ENCODE assay signal across 23 cellular contexts in the genomic region with DNA sequence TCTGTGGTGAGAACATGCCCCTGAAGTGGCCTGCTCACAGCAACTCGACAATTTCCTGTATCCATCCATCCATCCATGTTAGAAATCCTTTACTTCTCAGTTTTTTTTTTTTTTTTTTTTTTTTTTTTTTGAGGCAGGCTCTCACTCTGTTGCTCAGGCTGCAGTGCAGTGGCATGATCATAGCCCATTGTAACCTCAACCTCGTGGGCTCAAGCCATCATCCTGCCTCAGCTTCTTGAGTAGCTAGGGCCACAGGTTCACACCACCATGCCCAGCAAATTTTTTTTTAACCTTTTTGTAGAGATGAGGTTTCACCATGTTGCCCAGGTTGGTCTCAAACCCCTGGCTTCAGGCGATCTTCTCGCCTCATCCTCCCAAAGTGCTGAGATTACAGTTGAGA.
"Had no signal": no experiment of that assay in that cellular context is flagged by ENCODE, and none has a peak within 500 bp of the region (broad histone marks: within the 10 kb centered on the region; RNA-seq: fewer than 3 reads in every experiment).

No MANE protein-coding gene starts in this region.

- ATAC-seq: activated CD4-positive, alpha-beta T cell treated with anti-CD3 and anti-CD28 coated beads for 36 hours; gastrocnemius medialis; left ventricle myocardium superior; pancreas; right lobe of liver; stimulated activated naive B cell treated with anti-CD40 and anti-IgM and Interleukin-4, amounts not matched to agents 10 μg/mL and 1 μg/mL and 100 μg/mL, for 72 hours; T-cell; upper lobe of right lung had no signal

- H3K27me3 Mint-ChIP-seq: activated B cell treated with CpG ODN at 0.5 μM for 24 hours; activated CD4-positive, alpha-beta memory T cell treated with anti-CD3 and anti-CD28 coated beads for 36 hours; activated CD4-positive, alpha-beta T cell treated with anti-CD3 and anti-CD28 coated beads for 36 hours; stimulated activated naive B cell treated with anti-CD40 and anti-IgM and Interleukin-4, amounts not matched to agents 10 μg/mL and 1 μg/mL and 100 μg/mL, for 72 hours; T-cell had no signal

- H3K4me3 Mint-ChIP-seq: activated B cell treated with CpG ODN at 0.5 μM for 24 hours; activated CD4-positive, alpha-beta memory T cell treated with anti-CD3 and anti-CD28 coated beads for 36 hours; activated CD4-positive, alpha-beta T cell treated with anti-CD3 and anti-CD28 coated beads for 36 hours; endodermal cell; mesothelial cell of epicardium; nephron; stimulated activated naive B cell treated with anti-CD40 and anti-IgM and Interleukin-4, amounts not matched to agents 10 μg/mL and 1 μg/mL and 100 μg/mL, for 72 hours had no signal

- DNase-seq: activated B cell treated with CpG ODN at 0.5 μM for 24 hours; activated CD4-positive, alpha-beta memory T cell treated with anti-CD3 and anti-CD28 coated beads for 36 hours; activated CD4-positive, alpha-beta T cell treated with anti-CD3 and anti-CD28 coated beads for 36 hours; activated T-cell treated with anti-CD3 and anti-CD28 coated beads, Interleukin-2, amount 50 U/mL, for 1 hour; amniotic stem cell; colonic mucosa; endodermal cell; esophagus squamous epithelium; gastrocnemius medialis; hippocampal formation; left ventricle myocardium superior; mammary epithelial cell; pancreas; right lobe of liver; stimulated activated CD4-positive, alpha-beta T cell treated with anti-CD3 and anti-CD28 coated beads, Interleukin-15, amount 100 ng/mL, for 24 hours; stimulated activated naive B cell treated with anti-CD40 and anti-IgM and Interleukin-4, amounts not matched to agents 10 μg/mL and 1 μg/mL and 100 μg/mL, for 72 hours; T-cell; thyroid gland; upper lobe of right lung had no signal

- H3K9me3 Mint-ChIP-seq: activated B cell treated with CpG ODN at 0.5 μM for 24 hours; activated CD4-positive, alpha-beta memory T cell treated with anti-CD3 and anti-CD28 coated beads for 36 hours; activated naive CD4-positive, alpha-beta T cell treated with anti-CD3 and anti-CD28 coated beads, Interleukin-2, amount 50 U/mL, for 72 hours; endodermal cell; mesothelial cell of epicardium; nephron; stimulated activated naive B cell treated with anti-CD40 and anti-IgM and Interleukin-4, amounts not matched to agents 10 μg/mL and 1 μg/mL and 100 μg/mL, for 72 hours; T-cell had no signal

- H3K36me3 Mint-ChIP-seq: activated CD4-positive, alpha-beta memory T cell treated with anti-CD3 and anti-CD28 coated beads for 36 hours; mesothelial cell of epicardium had no signal

- H3K27ac Mint-ChIP-seq: activated CD4-positive, alpha-beta memory T cell treated with anti-CD3 and anti-CD28 coated beads for 36 hours; endodermal cell; mesothelial cell of epicardium; nephron; stimulated activated naive B cell treated with anti-CD40 and anti-IgM and Interleukin-4, amounts not matched to agents 10 μg/mL and 1 μg/mL and 100 μg/mL, for 72 hours had no signal

- FAIRE-seq: pancreas, TTC549 had no signal
